ENCODE assay signal across 1 cellular context in the genomic region with DNA sequence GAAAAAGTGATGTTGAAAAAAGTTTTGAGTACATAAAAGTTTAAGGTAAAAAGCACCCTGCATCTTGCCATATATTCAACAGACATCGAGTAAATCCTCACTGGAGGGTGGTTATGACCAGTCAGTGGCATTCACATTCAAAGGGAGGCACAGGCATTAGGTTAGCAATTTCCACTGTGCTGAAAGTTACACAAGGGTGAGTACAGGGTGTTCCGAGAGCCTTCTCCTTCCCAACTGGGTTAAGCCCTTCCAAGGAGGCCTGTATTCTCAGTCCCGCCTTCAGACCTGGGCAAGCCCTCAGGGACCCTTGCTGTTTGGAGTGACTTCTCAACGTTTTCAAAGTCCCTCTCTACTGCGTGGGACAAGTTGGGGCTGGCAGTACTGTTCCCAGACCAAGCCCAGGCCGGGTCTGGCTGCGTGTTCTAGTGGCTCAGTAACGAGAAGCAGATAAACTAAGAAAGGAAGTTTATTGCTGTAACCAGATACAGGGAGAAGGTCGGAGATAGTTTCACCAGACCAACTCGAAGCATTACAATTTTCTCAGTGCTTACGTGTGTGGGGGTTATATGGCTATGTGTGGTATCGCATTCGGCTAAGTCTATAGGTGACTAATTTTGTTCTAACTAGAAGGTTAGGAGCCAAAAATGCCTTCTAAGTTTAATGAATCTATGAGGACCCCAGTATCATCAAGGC.
TF ChIP-seq lines count a peak whose summit lies in the region.

No MANE protein-coding gene starts in this region.

TF ChIP-seq in HEK293, 187 proteins besides CTCF, POLR2A, EP300 and RAD21 (continued from another document):
- TF ChIP-seq, protein P1, sequence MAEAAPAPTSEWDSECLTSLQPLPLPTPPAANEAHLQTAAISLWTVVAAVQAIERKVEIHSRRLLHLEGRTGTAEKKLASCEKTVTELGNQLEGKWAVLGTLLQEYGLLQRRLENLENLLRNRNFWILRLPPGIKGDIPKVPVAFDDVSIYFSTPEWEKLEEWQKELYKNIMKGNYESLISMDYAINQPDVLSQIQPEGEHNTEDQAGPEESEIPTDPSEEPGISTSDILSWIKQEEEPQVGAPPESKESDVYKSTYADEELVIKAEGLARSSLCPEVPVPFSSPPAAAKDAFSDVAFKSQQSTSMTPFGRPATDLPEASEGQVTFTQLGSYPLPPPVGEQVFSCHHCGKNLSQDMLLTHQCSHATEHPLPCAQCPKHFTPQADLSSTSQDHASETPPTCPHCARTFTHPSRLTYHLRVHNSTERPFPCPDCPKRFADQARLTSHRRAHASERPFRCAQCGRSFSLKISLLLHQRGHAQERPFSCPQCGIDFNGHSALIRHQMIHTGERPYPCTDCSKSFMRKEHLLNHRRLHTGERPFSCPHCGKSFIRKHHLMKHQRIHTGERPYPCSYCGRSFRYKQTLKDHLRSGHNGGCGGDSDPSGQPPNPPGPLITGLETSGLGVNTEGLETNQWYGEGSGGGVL (tag by site-specific recombination; IDR thresholded peaks at IDR 0.05): no peak
